ENCODE assay signal across 26 cellular contexts in genomic region chr3:52773361-52774065, GRCh38. TPM values are rescaled to one million over a fixed set of nuclear protein-coding genes. Genes with fewer than 3 reads are reported as not detected.
DNase-seq lines count a peak whose midpoint lies in the region; ATAC-seq, FAIRE-seq and TF ChIP-seq lines count a peak whose summit lies in the region.
"Had no signal": no experiment of that assay in that cellular context is flagged by ENCODE, and none has a peak within 500 bp of the region (broad histone marks: within the 10 kb centered on the region; RNA-seq: fewer than 3 reads in every experiment).

No MANE protein-coding gene starts in this region.

- H3K9me3 ChIP-seq in right atrium auricular region (no peaks in the 10 kb centered on the region), kidney (ENCODE audit: control insufficient read depth in 1 of 2, low read length in 2 of 2) (no peaks in the 10 kb centered on the region)
- H3K9me3 ChIP-seq: A549, MG63, SJSA1 had no signal

- no peak overlapping the region for H3K9ac ChIP-seq in kidney (ENCODE audit: low read length in 2 of 2)

- H3K4me1 Mint-ChIP-seq in osteocyte (ENCODE audit: unreplicated experiment): peaks cover 16% of the 10 kb centered on the region

- no peak overlapping the region for H3K4me3 Mint-ChIP-seq in osteocyte (ENCODE audit: unreplicated experiment)
- H3K4me3 Mint-ChIP-seq: CD8-positive, alpha-beta T cell; HFFc6 had no signal

- intact Hi-C loops in left cardiac atrium (cut with DNase I) (loop anchor here in 1 of 2 donors (5.0 kb wide), 1 partner anchor 59 kb away; the partner anchor contains the start of gene ITIH4), kidney (cut with DNase I) (no loop called here)

- H3K27me3 ChIP-seq in right atrium auricular region: no peaks in the 10 kb centered on the region
- H3K27me3 ChIP-seq: MG63, SJSA1 had no signal

- no peaks in the 10 kb centered on the region for H3K36me3 Mint-ChIP-seq in osteocyte (ENCODE audit: unreplicated experiment)

- FAIRE-seq in kidney (lab: Jason Lieb, UNC): no peak
- FAIRE-seq: A549, D721Med, GM12892, GM18507, H54 had no signal

- H3K4me1 ChIP-seq in right atrium auricular region (peaks cover 0 to 11% of the 10 kb centered on the region in 2 donors), kidney (ENCODE audit: control insufficient read depth in 1 of 2, insufficient read depth in 1 of 2, low read depth in 1 of 2, low read length in 2 of 2) (peaks cover 3 to 5% of the 10 kb centered on the region in 2 donors)
- H3K4me1 ChIP-seq: SJSA1 had no signal

- H3K36me3 ChIP-seq in right atrium auricular region (no peaks in the 10 kb centered on the region), kidney (ENCODE audit: control insufficient read depth in 1 of 2, insufficient read depth in 2 of 2, low read length in 2 of 2) (no peaks in the 10 kb centered on the region)
- H3K36me3 ChIP-seq: MG63 had no signal

- TF ChIP-seq CTCF in right atrium auricular region (IDR thresholded peaks at IDR 0.05): no peak
- TF ChIP-seq CTCF in kidney (IDR thresholded peaks at IDR 0.05; ENCODE audit: borderline replicate concordance, extremely low read depth, insufficient read depth): no peak
- no peak for TF ChIP-seq CTCF in osteocyte (IDR thresholded peaks at IDR 0.05)

- H3K27ac ChIP-seq in right atrium auricular region: no peak overlapping the region
- H3K27ac ChIP-seq in kidney (ENCODE audit: low read depth in 2 of 2, low read length in 2 of 2): no peak overlapping the region
- H3K27ac ChIP-seq: A549, SJSA1 had no signal

- H3K27me3 Mint-ChIP-seq in osteocyte (ENCODE audit: unreplicated experiment): no peaks in the 10 kb centered on the region

- H3K4me3 ChIP-seq in right atrium auricular region (no peak overlapping the region), kidney (ENCODE audit: low read length in 2 of 2) (no peak overlapping the region)
- H3K4me3 ChIP-seq: A549, MG63, SJSA1 had no signal

- peak; percentile 38 for DNase-seq in right atrium auricular region (ENCODE audit: low spot score)
- no peak for DNase-seq in left cardiac atrium
- DNase-seq in kidney: peak; percentile 57
- DNase-seq in osteocyte (ENCODE audit: extremely low spot score, unreplicated experiment): peak; percentile 57
- no peak for DNase-seq in activated naive CD4-positive, alpha-beta T cell treated with Interleukin-2 at 50 U/mL for 16 hours
- no peak for DNase-seq in HUDEP-2 (lab: John Stamatoyannopoulos, UW; ENCODE audit: unreplicated experiment in 76 of 76)
- DNase-seq: CD8-positive, alpha-beta T cell; DMS79; HFFc6; Kasumi-1; MG63; NCI-H1048; NCI-H1436 treated with DMSO at 0.1 percent for 48 hours; NCI-H2029 treated with DMSO at 0.1 percent for 48 hours; NCI-H446 treated with DMSO at 0.1 percent for 48 hours; NCI-H69 had no signal

- H3K9me3 Mint-ChIP-seq in osteocyte (ENCODE audit: unreplicated experiment): no peaks in the 10 kb centered on the region
- H3K9me3 Mint-ChIP-seq: CD8-positive, alpha-beta T cell; HFFc6 had no signal

- ATAC-seq in left cardiac atrium (no peak), GM18868 (IDR thresholded peaks at IDR 0.05; ENCODE audit: unreplicated experiment) (no peak)
- ATAC-seq: A549; CD8-positive, alpha-beta T cell; Panc1 had no signal

- no peak overlapping the region for H3K27ac Mint-ChIP-seq in osteocyte (ENCODE audit: unreplicated experiment)
- H3K27ac Mint-ChIP-seq: CD8-positive, alpha-beta T cell; HFFc6 had no signal

RNA-seq across cellular contexts. Expression of gene NEK4, which starts 2.8 kb away (rescaled TPM):
- 10 to 100 TPM; 12.8 to 14.6 TPM for total RNA-seq in right atrium auricular region
- 10 to 100 TPM; 14.8 to 16.9 TPM for total RNA-seq in left cardiac atrium
- 27.9 TPM for total RNA-seq in kidney
- polyA plus RNA-seq in kidney (ENCODE audit: insufficient read depth, low read depth, low replicate concordance): 5.5 TPM
- 17.3 and 23.1 TPM in 2 replicates for total RNA-seq in osteocyte

RNA-seq across cellular contexts. Expression of gene ITIH1, which starts 3.9 kb away (rescaled TPM):
- not detected for total RNA-seq in right atrium auricular region
- total RNA-seq in left cardiac atrium: not detected
- 0.22 TPM for total RNA-seq in kidney
- not detected for polyA plus RNA-seq in kidney (ENCODE audit: insufficient read depth, low read depth, low replicate concordance)
- total RNA-seq in osteocyte: not detected in 2 replicates
- total RNA-seq: CD8-positive, alpha-beta T cell; HFFc6; HT-29; SJSA1 had no signal
- polyA plus RNA-seq: A549, BJ had no signal

RNA-seq across cellular contexts. Expression of gene ITIH3, which starts 21.1 kb away (rescaled TPM):
- total RNA-seq in right atrium auricular region (1 to 10 TPM in 1 of 2 donors, under 1 TPM in 1; 0.19 to 2.1 TPM), left cardiac atrium (under 1 TPM; 0.55 to 0.62 TPM), kidney (2.3 TPM), osteocyte (0.59 and 0.78 TPM in 2 replicates)
- 2.1 TPM for polyA plus RNA-seq in kidney (ENCODE audit: insufficient read depth, low read depth, low replicate concordance)
- total RNA-seq: CD8-positive, alpha-beta T cell; HT-29 had no signal

RNA-seq across cellular contexts. Expression of gene ITIH4, which starts 57.0 kb away (rescaled TPM):
- total RNA-seq in right atrium auricular region (1 to 10 TPM in 1 of 2 donors, not detected in 1; 1.2 TPM), left cardiac atrium (1 to 10 TPM; 5.2 to 7.0 TPM), kidney (15.4 TPM), osteocyte (7.1 and 7.2 TPM in 2 replicates)
- polyA plus RNA-seq in kidney (ENCODE audit: insufficient read depth, low read depth, low replicate concordance): 12.9 TPM
- total RNA-seq: HT-29, SJSA1 had no signal

Comparison
In these comparisons a context has a peak if more than half of its experiments do, and no peak if none do; other contexts are left out.
1. DNase-seq: peak in right atrium auricular region (single experiment), kidney (single experiment) and osteocyte (single experiment); none in left cardiac atrium (single experiment), activated naive CD4-positive, alpha-beta T cell treated with Interleukin-2 at 50 U/mL for 16 hours (single experiment) and HUDEP-2 (0 of 76).